Comparison of ENCODE assay signal across 12 cellular contexts in genomic region chr4:186900232-186900900, GRCh38.
DNase-seq lines count a peak whose midpoint lies in the region; ATAC-seq and TF ChIP-seq lines count a peak whose summit lies in the region.
"Had no signal": no experiment of that assay in that cellular context is flagged by ENCODE, and none has a peak within 500 bp of the region (broad histone marks: within the 10 kb centered on the region; RNA-seq: fewer than 3 reads in every experiment).

No MANE protein-coding gene starts in this region.

- no peak overlapping the region for H2BK120ac ChIP-seq in mesenchymal stem cell (ENCODE audit: low read depth, low read length)

- DNase-seq in AG10803 (ENCODE audit: low read depth), result peak; percentile 66
- peak; percentile 31 for DNase-seq in NCI-H226
- peak; percentile 88 for DNase-seq in choroid plexus epithelial cell (ENCODE audit: low read depth)
- peak; percentile 89 for DNase-seq in mesenchymal stem cell
- DNase-seq in naive thymus-derived CD8-positive, alpha-beta T cell, result no peak
- no peak for DNase-seq in dermis blood vessel endothelial cell
- DNase-seq in Ammon's horn (ENCODE audit: low spot score), result no peak
- DNase-seq: activated naive CD8-positive, alpha-beta T cell treated with anti-CD3 and anti-CD28 coated beads, Interleukin-2, amount 50 U/mL, for 24 hours; CD4-positive, CD25-positive, alpha-beta regulatory T cell; immature natural killer cell; NCI-H2029 treated with DMSO at 0.1 percent for 48 hours had no signal

- no peak overlapping the region for H2BK15ac ChIP-seq in mesenchymal stem cell (ENCODE audit: low read depth, poor library complexity, severe bottlenecking)

- peak overlapping the region in 1 of 2 experiments; percentile 73 for H3K4ac ChIP-seq in mesenchymal stem cell (ENCODE audit: low read depth in 1 of 2, low read length in 2 of 2)

- H3K27ac Mint-ChIP-seq in naive thymus-derived CD8-positive, alpha-beta T cell, result no peak overlapping the region
- H3K27ac Mint-ChIP-seq: activated naive CD8-positive, alpha-beta T cell treated with anti-CD3 and anti-CD28 coated beads, Interleukin-2, amount 50 U/mL, for 24 hours; CD4-positive, CD25-positive, alpha-beta regulatory T cell; immature natural killer cell had no signal

- peaks cover 11% of the 10 kb centered on the region for H3K4me1 ChIP-seq in mesenchymal stem cell (ENCODE audit: control insufficient read depth, insufficient read depth, low read depth, low read length)

- no peak overlapping the region for H2AK5ac ChIP-seq in mesenchymal stem cell (ENCODE audit: low read length, severe bottlenecking)

- TF ChIP-seq CTCF in AG10803 (conservative IDR thresholded peaks at IDR 0.05; ENCODE audit: low read length), result no peak
- no peak for TF ChIP-seq CTCF in choroid plexus epithelial cell (conservative IDR thresholded peaks at IDR 0.05; ENCODE audit: low read depth, low read length)

- H3K27me3 Mint-ChIP-seq in naive thymus-derived CD8-positive, alpha-beta T cell, result peaks cover 0 to 3% (median 0%) of the 10 kb centered on the region in 5 donors
- H3K27me3 Mint-ChIP-seq: activated naive CD8-positive, alpha-beta T cell treated with anti-CD3 and anti-CD28 coated beads, Interleukin-2, amount 50 U/mL, for 24 hours; CD4-positive, CD25-positive, alpha-beta regulatory T cell had no signal

- H3K23ac ChIP-seq in mesenchymal stem cell (ENCODE audit: low read length in 2 of 2), result no peak overlapping the region

- no peaks in the 10 kb centered on the region for H3K9me3 ChIP-seq in mesenchymal stem cell (ENCODE audit: control insufficient read depth, low read length)

- H3K14ac ChIP-seq in mesenchymal stem cell (ENCODE audit: low read length in 2 of 2), result no peak overlapping the region

- no peak overlapping the region for H2AFZ ChIP-seq in mesenchymal stem cell (ENCODE audit: low read depth, low read length)

- no peaks in the 10 kb centered on the region for H3K27me3 ChIP-seq in mesenchymal stem cell (ENCODE audit: control insufficient read depth in 1 of 2, insufficient read depth in 1 of 2, low read length in 2 of 2)

- H3K9me3 Mint-ChIP-seq in naive thymus-derived CD8-positive, alpha-beta T cell, result peaks cover 5 to 27% (median 13%) of the 10 kb centered on the region in 9 donors

- H3K79me1 ChIP-seq in mesenchymal stem cell (replicated peaks; ENCODE audit: low read length, poor library complexity, severe bottlenecking), result no peaks in the 10 kb centered on the region

- no peak overlapping the region for H3K4me3 Mint-ChIP-seq in naive thymus-derived CD8-positive, alpha-beta T cell
- H3K4me3 Mint-ChIP-seq: activated naive CD8-positive, alpha-beta T cell treated with anti-CD3 and anti-CD28 coated beads, Interleukin-2, amount 50 U/mL, for 24 hours; CD4-positive, CD25-positive, alpha-beta regulatory T cell; immature natural killer cell had no signal

- H3K18ac ChIP-seq in mesenchymal stem cell (ENCODE audit: low read depth in 1 of 2, low read length in 2 of 2), result no peak overlapping the region

- POLR2A ChIA-PET in naive thymus-derived CD8-positive, alpha-beta T cell (lab: Charles Lee), result no interaction called here

- H3K4me1 Mint-ChIP-seq in naive thymus-derived CD8-positive, alpha-beta T cell, result no peaks in the 10 kb centered on the region
- H3K4me1 Mint-ChIP-seq: activated naive CD8-positive, alpha-beta T cell treated with anti-CD3 and anti-CD28 coated beads, Interleukin-2, amount 50 U/mL, for 24 hours; CD4-positive, CD25-positive, alpha-beta regulatory T cell; immature natural killer cell had no signal

- H3K4me3 ChIP-seq in AG10803 (ENCODE audit: low read length) (no peak overlapping the region), choroid plexus epithelial cell (ENCODE audit: low read depth, low read length) (no peak overlapping the region), mesenchymal stem cell (ENCODE audit: insufficient read depth in 1 of 2, low read depth in 1 of 2, low read length in 2 of 2) (no peak overlapping the region)

- no peak overlapping the region for H4K8ac ChIP-seq in mesenchymal stem cell (ENCODE audit: low read length)

- peak overlapping the region; percentile 45 for H3K9ac ChIP-seq in mesenchymal stem cell (ENCODE audit: low read length)

- 61% methylated on average over 7 of the region's 9 CpGs for WGBS in mesenchymal stem cell

- H3K36me3 ChIP-seq in mesenchymal stem cell (ENCODE audit: control insufficient read depth in 1 of 2, insufficient read depth in 2 of 2, low read depth in 1 of 2, low read length in 2 of 2), result no peaks in the 10 kb centered on the region

- no peak overlapping the region for H4K91ac ChIP-seq in mesenchymal stem cell (ENCODE audit: low read length)

- H2BK5ac ChIP-seq in mesenchymal stem cell (ENCODE audit: low read depth, low read length, poor library complexity, severe bottlenecking), result no peak overlapping the region

- peaks cover 0 to 5% (median 0%) of the 10 kb centered on the region in 3 donors for H3K36me3 Mint-ChIP-seq in naive thymus-derived CD8-positive, alpha-beta T cell

- H3K27ac ChIP-seq in mesenchymal stem cell (ENCODE audit: low read length, poor library complexity, severe bottlenecking), result peak overlapping the region; percentile 83

- H3K4me2 ChIP-seq in mesenchymal stem cell (ENCODE audit: low read length, poor library complexity, severe bottlenecking), result no peak overlapping the region

- no peak for ATAC-seq in naive thymus-derived CD8-positive, alpha-beta T cell
- ATAC-seq in GM18520 (IDR thresholded peaks at IDR 0.05; ENCODE audit: unreplicated experiment), result no peak
- ATAC-seq: activated naive CD8-positive, alpha-beta T cell treated with anti-CD3 and anti-CD28 coated beads, Interleukin-2, amount 50 U/mL, for 24 hours had no signal

- H2BK12ac ChIP-seq in mesenchymal stem cell (ENCODE audit: low read length in 2 of 2), result peak overlapping the region; percentile 11 to 76

Comparison
In these comparisons a context has a peak if more than half of its experiments do, and no peak if none do; other contexts are left out.
1. DNase-seq: peak in AG10803 (single experiment), NCI-H226 (single experiment), choroid plexus epithelial cell (single experiment) and mesenchymal stem cell (single experiment); none in naive thymus-derived CD8-positive, alpha-beta T cell (0 of 10), dermis blood vessel endothelial cell (single experiment) and Ammon's horn (single experiment).